ENCODE assay signal across 1 cellular context in genomic region chr12:49187184-49187583, GRCh38.
TF ChIP-seq lines count a peak whose summit lies in the region.

No MANE protein-coding gene starts in this region.

TF ChIP-seq in WTC11, 78 proteins besides CTCF, POLR2A, EP300 and RAD21 (continued from another document):
- TF ChIP-seq ERG (CRISPR knock-in tag; IDR thresholded peaks at IDR 0.05) (no peak), GTF2I (CRISPR knock-in tag; conservative IDR thresholded peaks at IDR 0.05) (no peak), CREM (CRISPR knock-in tag; IDR thresholded peaks at IDR 0.05) (no peak), GABPB1 (CRISPR knock-in tag; IDR thresholded peaks at IDR 0.05) (no peak), SOX15 (CRISPR knock-in tag; IDR thresholded peaks at IDR 0.05) (no peak), CDX4 (CRISPR knock-in tag; IDR thresholded peaks at IDR 0.05; ENCODE audit: borderline replicate concordance) (no peak)
